27 cellular contexts compared by ENCODE assay signal in genomic region chr19:11549386-11549953, GRCh38. TPM values are rescaled to one million over a fixed set of nuclear protein-coding genes. Genes with fewer than 3 reads are reported as not detected.
DNase-seq lines count a peak whose midpoint lies in the region; ATAC-seq, FAIRE-seq and TF ChIP-seq lines count a peak whose summit lies in the region.
"Had no signal": no experiment of that assay in that cellular context is flagged by ENCODE, and none has a peak within 500 bp of the region (broad histone marks: within the 10 kb centered on the region; RNA-seq: fewer than 3 reads in every experiment).

No MANE protein-coding gene starts in this region.

- no peak for TF ChIP-seq EP300 in HepG2 (IDR thresholded peaks at IDR 0.05; ENCODE audit: low read depth in 2 of 2, low read length in 2 of 2)
- TF ChIP-seq EP300 in HepG2 (CRISPR knock-in tag; IDR thresholded peaks at IDR 0.05; ENCODE audit: borderline replicate concordance), result no peak
- no peak for TF ChIP-seq EP300 in esophagus muscularis mucosa (IDR thresholded peaks at IDR 0.05)

- TF ChIP-seq CTCF in HepG2 (CRISPR knock-in tag; IDR thresholded peaks at IDR 0.05), result no peak
- no peak for TF ChIP-seq CTCF in right lobe of liver (IDR thresholded peaks at IDR 0.05)
- TF ChIP-seq CTCF in esophagus muscularis mucosa (IDR thresholded peaks at IDR 0.05), result no peak
- no peak for TF ChIP-seq CTCF in osteoblast (IDR thresholded peaks at IDR 0.05; ENCODE audit: extremely low read depth, low read depth, low read length)
- TF ChIP-seq CTCF in uterus (IDR thresholded peaks at IDR 0.05), result no peak

- no peak overlapping the region for H3K9ac ChIP-seq in HepG2 (ENCODE audit: insufficient read depth, low read depth, low read length)
- H3K9ac ChIP-seq: GM23248, KMS-11 had no signal

- no peak overlapping the region for H3K4me2 ChIP-seq in HepG2 (ENCODE audit: low read depth, low read length)
- no peak overlapping the region for H3K4me2 ChIP-seq in osteoblast (ENCODE audit: insufficient read depth, low read length)
- H3K4me2 ChIP-seq: KMS-11 had no signal

- 79% methylated on average over 14 of the region's 24 CpGs for WGBS in HepG2 (ENCODE audit: low lambda C conversion rate)
- 76% methylated on average over 3 of the region's 24 CpGs for WGBS in right lobe of liver (ENCODE audit: insufficient coverage, low coverage, low lambda C conversion rate, missing lambda C conversion rate)
- 83% methylated on average over 11 of the region's 24 CpGs for WGBS in esophagus muscularis mucosa

- no peak overlapping the region for H3K4me3 ChIP-seq in HepG2 (replicated peaks in 1 of 3; ENCODE audit: insufficient read depth in 1 of 3, low read depth in 2 of 3, low read length in 3 of 3)
- H3K4me3 ChIP-seq in right lobe of liver, result no peak overlapping the region
- H3K4me3 ChIP-seq in esophagus muscularis mucosa, result no peak overlapping the region
- no peak overlapping the region for H3K4me3 ChIP-seq in osteoblast (ENCODE audit: insufficient read depth, low read length)
- no peak overlapping the region for H3K4me3 ChIP-seq in uterus
- H3K4me3 ChIP-seq: GM23248, HAP-1 had no signal

- H3K27ac ChIP-seq in HepG2 (ENCODE audit: extremely low read length, insufficient read depth, low read length) (no peak overlapping the region), right lobe of liver (no peak overlapping the region), esophagus muscularis mucosa (replicated peaks in 1 of 4) (peak overlapping the region; percentile 2 to 90 (median 86)), osteoblast (ENCODE audit: low read depth, low read length) (no peak overlapping the region), uterus (peak overlapping the region; percentile 30 to 84)
- H3K27ac ChIP-seq: 22Rv1, GM23248, KMS-11 had no signal

- no peak overlapping the region for H2AFZ ChIP-seq in HepG2 (ENCODE audit: low read length)
- H2AFZ ChIP-seq in osteoblast (ENCODE audit: low read length), result no peak overlapping the region
- H2AFZ ChIP-seq: GM23248 had no signal

- CTCF ChIA-PET in HepG2 (lab: Yijun Ruan, JAX; ENCODE audit: low intra/inter-chr PET ratio, low total read pairs), result no interaction called here

- POLR2A ChIA-PET in HepG2 (lab: Yijun Ruan, JAX), result no interaction called here

- DNase-seq in HepG2 (ENCODE audit: low spot score) (no peak), right lobe of liver (no peak), esophagus muscularis mucosa (ENCODE audit: extremely low spot score) (no peak), osteoblast (ENCODE audit: insufficient read length, low spot score, missing footprints) (peak; percentile 71), uterus (no peak), SW 1271 (lab: John Stamatoyannopoulos, UW) (no peak), NCI-H345 treated with DMSO at 0.1 percent for 48 hours (lab: John Stamatoyannopoulos, UW; ENCODE audit: unreplicated experiment) (no peak)
- DNase-seq: BE2C; CD8-positive, alpha-beta memory T cell; DMS79 treated with DMSO at 0.1 percent for 48 hours; GF-D8; GM23248; MM.1S; NCI-H2029; NCI-H2227 treated with DMSO at 0.1 percent for 48 hours; NCI-H510A; NCI-H69; RPMI8226; SHP77 had no signal

- H3K36me3 ChIP-seq in HepG2 (replicated peaks in 1 of 2; ENCODE audit: control insufficient read depth in 1 of 2, insufficient read depth in 2 of 2, low read length in 2 of 2) (peaks cover 4 to 8% of the 10 kb centered on the region in 2 experiments; a peak in 3 of 5 replicates), right lobe of liver (peaks cover 0 to 9% (median 5%) of the 10 kb centered on the region in 4 donors), esophagus muscularis mucosa (peaks cover 56 to 90% (median 70%) of the 10 kb centered on the region in 4 donors), osteoblast (ENCODE audit: insufficient read depth, low read length) (no peaks in the 10 kb centered on the region), uterus (no peaks in the 10 kb centered on the region)

- H3K79me2 ChIP-seq in HepG2 (ENCODE audit: insufficient read depth, low read length), result no peaks in the 10 kb centered on the region
- peaks cover 2% of the 10 kb centered on the region for H3K79me2 ChIP-seq in osteoblast (ENCODE audit: insufficient read depth, low read length)

- intact Hi-C loops in HepG2 (cut with micrococcal nuclease; ENCODE audit: unreplicated experiment) (no loop called here), right lobe of liver (cut with DNase I) (no loop called here), esophagus muscularis mucosa (cut with DNase I) (no loop called here), uterus (cut with DNase I; ENCODE audit: low total_unique reads) (no loop called here)

- in situ Hi-C loops in HepG2 (cut with HindIII; ENCODE audit: extremely low pct_ligation_motif_present, low pct_unique_long_range_greater_than_20kb), result no loop called here

- TF ChIP-seq RAD21 in HepG2 (CRISPR knock-in tag; IDR thresholded peaks at IDR 0.05), result no peak

- ATAC-seq in HepG2 (no peak; the same call in 2 of the 3 replicates), right lobe of liver (no peak), GM19328 (IDR thresholded peaks at IDR 0.05; ENCODE audit: unreplicated experiment) (no peak)

- H3K9me3 ChIP-seq in HepG2 (ENCODE audit: low read length), result no peaks in the 10 kb centered on the region
- H3K9me3 ChIP-seq in right lobe of liver, result no peaks in the 10 kb centered on the region
- no peaks in the 10 kb centered on the region for H3K9me3 ChIP-seq in esophagus muscularis mucosa
- no peaks in the 10 kb centered on the region for H3K9me3 ChIP-seq in osteoblast (ENCODE audit: low read depth, low read length)
- no peaks in the 10 kb centered on the region for H3K9me3 ChIP-seq in uterus
- H3K9me3 ChIP-seq: BE2C, HAP-1 had no signal

- TF ChIP-seq POLR2A in HepG2 (IDR thresholded peaks at IDR 0.05; ENCODE audit: insufficient read depth in 1 of 2, low read depth in 2 of 2, low read length in 2 of 2) (no peak), right lobe of liver (IDR thresholded peaks at IDR 0.05) (no peak), esophagus muscularis mucosa (IDR thresholded peaks at IDR 0.05; ENCODE audit: low read depth) (no peak), uterus (IDR thresholded peaks at IDR 0.05) (no peak)

- BruUV-seq in HepG2 (replicated peaks; lab: Mats Ljungman, UMichigan), result no TSS peak

- H3K4me1 ChIP-seq in HepG2 (ENCODE audit: insufficient read depth, low read length), result peaks cover 12% of the 10 kb centered on the region
- no peaks in the 10 kb centered on the region for H3K4me1 ChIP-seq in right lobe of liver
- H3K4me1 ChIP-seq in esophagus muscularis mucosa, result peaks cover 0 to 72% (median 50%) of the 10 kb centered on the region in 4 donors
- no peaks in the 10 kb centered on the region for H3K4me1 ChIP-seq in osteoblast (ENCODE audit: insufficient read depth, low read length)
- peaks cover 0 to 15% of the 10 kb centered on the region in 2 donors for H3K4me1 ChIP-seq in uterus
- H3K4me1 ChIP-seq: BE2C, HAP-1 had no signal

- H4K20me1 ChIP-seq in HepG2 (ENCODE audit: insufficient read depth, low read length) (no peaks in the 10 kb centered on the region), osteoblast (ENCODE audit: insufficient read depth, low read length) (peaks cover 2% of the 10 kb centered on the region)

- H3K27me3 ChIP-seq in HepG2 (ENCODE audit: control insufficient read depth in 1 of 2, insufficient read depth in 2 of 2, low read length in 2 of 2) (no peaks in the 10 kb centered on the region), right lobe of liver (no peaks in the 10 kb centered on the region), esophagus muscularis mucosa (no peaks in the 10 kb centered on the region), osteoblast (ENCODE audit: insufficient read depth, low read length) (no peaks in the 10 kb centered on the region), uterus (no peaks in the 10 kb centered on the region)
- H3K27me3 ChIP-seq: BE2C had no signal

- FAIRE-seq in HepG2 (lab: Jason Lieb, UNC), result no peak
- FAIRE-seq: GM12891, GM19239, HTR-8/SVneo had no signal

RNA-seq across cellular contexts. Expression of gene ELOF1, which starts 9.6 kb away (rescaled TPM):
- total RNA-seq in HepG2 (2016; rRNA removed; fragmentation: Illumina TruSeq; extraction: Trizol) (43.2 and 47.2 TPM in 2 replicates), right lobe of liver (10 to 100 TPM; 21.9 to 33.5 (median 24.9) TPM), esophagus muscularis mucosa (10 to 100 TPM; 27.0 to 39.1 (median 30.5) TPM), osteoblast (31.2 and 42.0 TPM in 2 replicates), uterus (10 to 100 TPM; 19.7 to 89.4 (median 38.9) TPM)
- 22.1 and 24.0 TPM in 2 replicates for total RNA-seq in HepG2 (2016; cell fraction: cytosol; rRNA removed; fragmentation: Illumina TruSeq; extraction: Trizol; ENCODE audit: low read depth)
- total RNA-seq in HepG2 (2016; cell fraction: insoluble cytoplasmic fraction; rRNA removed; fragmentation: Illumina TruSeq; extraction: Trizol), result 43.9 and 45.2 TPM in 2 replicates
- 43.6 and 46.0 TPM in 2 replicates for total RNA-seq in HepG2 (2016; cell fraction: membrane; rRNA removed; fragmentation: Illumina TruSeq; extraction: Trizol)
- 13.8 and 15.5 TPM in 2 replicates for total RNA-seq in HepG2 (2016; cell fraction: nucleus; rRNA removed; fragmentation: Illumina TruSeq; extraction: Trizol)
- polyA plus RNA-seq in HepG2 (2011; rRNA removed), result 14.5 TPM in 2 replicates
- 18.3 and 25.5 TPM in 2 replicates for polyA plus RNA-seq in HepG2 (2011; cell fraction: cytosol; rRNA removed)
- 37.4 and 37.6 TPM in 2 replicates for polyA plus RNA-seq in HepG2 (2011; cell fraction: nucleus; rRNA removed)
- 24.5 and 41.2 TPM in 2 replicates for polyA plus RNA-seq in HepG2 (2012)
- 29.9 and 33.8 TPM in 2 replicates for polyA plus RNA-seq in HepG2 (2016; cell fraction: cytosol; fragmentation: Illumina TruSeq; extraction: Trizol; ENCODE audit: low read depth)
- 75.7 and 79.7 TPM in 2 replicates for polyA plus RNA-seq in HepG2 (2016; cell fraction: insoluble cytoplasmic fraction; fragmentation: Illumina TruSeq; extraction: Trizol; ENCODE audit: low read depth)
- polyA plus RNA-seq in HepG2 (2016; cell fraction: membrane; fragmentation: Illumina TruSeq; extraction: Trizol; ENCODE audit: low read depth), result 64.0 and 65.9 TPM in 2 replicates
- polyA plus RNA-seq in HepG2 (2016; cell fraction: nucleus; fragmentation: Illumina TruSeq; extraction: Trizol; ENCODE audit: insufficient read depth, low read depth), result 40.0 and 46.3 TPM in 2 replicates
- polyA minus RNA-seq in HepG2 (2011; rRNA and poly(A)+ RNA removed; ENCODE audit: low replicate concordance), result 15.4 and 55.8 TPM in 2 replicates
- 7.6 and 7.7 TPM in 2 replicates for polyA minus RNA-seq in HepG2 (2011; cell fraction: cytosol; rRNA and poly(A)+ RNA removed)
- polyA minus RNA-seq in HepG2 (2011; cell fraction: nucleus; rRNA and poly(A)+ RNA removed), result 9.4 and 10.4 TPM in 2 replicates

RNA-seq across cellular contexts. Expression of gene CNN1, which starts 10.8 kb away (rescaled TPM):
- total RNA-seq in HepG2 (2016; rRNA removed; fragmentation: Illumina TruSeq; extraction: Trizol) (0.55 and 1.1 TPM in 2 replicates), right lobe of liver (1 to 10 TPM in 4 of 6 experiments, under 1 TPM in 2; 0.71 to 8.5 (median 1.0) TPM), esophagus muscularis mucosa (1,000 to 10,000 TPM; 2,877 to 3,384 (median 2,954) TPM), osteoblast (7.1 and 9.8 TPM in 2 replicates), uterus (1,000 to 10,000 TPM in 1 of 4 donors, 100 to 1,000 TPM in 3; 267 to 1,727 (median 599) TPM)
- total RNA-seq in HepG2 (2016; cell fraction: cytosol; rRNA removed; fragmentation: Illumina TruSeq; extraction: Trizol; ENCODE audit: low read depth), result 1.2 and 1.6 TPM in 2 replicates
- total RNA-seq in HepG2 (2016; cell fraction: insoluble cytoplasmic fraction; rRNA removed; fragmentation: Illumina TruSeq; extraction: Trizol), result 0.58 and 0.74 TPM in 2 replicates
- 0.99 and 1.0 TPM in 2 replicates for total RNA-seq in HepG2 (2016; cell fraction: membrane; rRNA removed; fragmentation: Illumina TruSeq; extraction: Trizol)
- total RNA-seq in HepG2 (2016; cell fraction: nucleus; rRNA removed; fragmentation: Illumina TruSeq; extraction: Trizol), result 0.43 TPM in 1 of 2 replicates, not detected in the other
- polyA plus RNA-seq in HepG2 (2011; rRNA removed), result 0.39 and 0.70 TPM in 2 replicates
- polyA plus RNA-seq in HepG2 (2011; cell fraction: cytosol; rRNA removed), result 0.28 and 0.50 TPM in 2 replicates
- polyA plus RNA-seq in HepG2 (2011; cell fraction: nucleus; rRNA removed), result 0.33 and 0.40 TPM in 2 replicates
- polyA plus RNA-seq in HepG2 (2012), result 0.40 and 0.45 TPM in 2 replicates
- polyA plus RNA-seq in HepG2 (2016; cell fraction: cytosol; fragmentation: Illumina TruSeq; extraction: Trizol; ENCODE audit: low read depth), result 1.5 TPM in 2 replicates
- polyA plus RNA-seq in HepG2 (2016; cell fraction: insoluble cytoplasmic fraction; fragmentation: Illumina TruSeq; extraction: Trizol; ENCODE audit: low read depth), result 1.2 TPM in 2 replicates
- polyA plus RNA-seq in HepG2 (2016; cell fraction: membrane; fragmentation: Illumina TruSeq; extraction: Trizol; ENCODE audit: low read depth), result 1.2 and 1.4 TPM in 2 replicates
- 0.37 and 0.87 TPM in 2 replicates for polyA plus RNA-seq in HepG2 (2016; cell fraction: nucleus; fragmentation: Illumina TruSeq; extraction: Trizol; ENCODE audit: insufficient read depth, low read depth)
- 1.6 TPM in 1 of 2 replicates, not detected in the other for polyA minus RNA-seq in HepG2 (2011; rRNA and poly(A)+ RNA removed; ENCODE audit: low replicate concordance)
- not detected in 2 replicates for polyA minus RNA-seq in HepG2 (2011; cell fraction: cytosol; rRNA and poly(A)+ RNA removed)
- not detected in 2 replicates for polyA minus RNA-seq in HepG2 (2011; cell fraction: nucleus; rRNA and poly(A)+ RNA removed)
- total RNA-seq: CD8-positive, alpha-beta memory T cell had no signal
- polyA plus RNA-seq: CD14-positive monocyte; CD8-positive, alpha-beta memory T cell had no signal

RNA-seq across cellular contexts. Expression of gene ECSIT, which starts 20.5 kb away (rescaled TPM):
- 32.2 and 36.4 TPM in 2 replicates for total RNA-seq in HepG2 (2016; rRNA removed; fragmentation: Illumina TruSeq; extraction: Trizol)
- total RNA-seq in HepG2 (2016; cell fraction: cytosol; rRNA removed; fragmentation: Illumina TruSeq; extraction: Trizol; ENCODE audit: low read depth), result 34.9 and 42.8 TPM in 2 replicates
- total RNA-seq in HepG2 (2016; cell fraction: insoluble cytoplasmic fraction; rRNA removed; fragmentation: Illumina TruSeq; extraction: Trizol), result 29.2 and 39.1 TPM in 2 replicates
- total RNA-seq in HepG2 (2016; cell fraction: membrane; rRNA removed; fragmentation: Illumina TruSeq; extraction: Trizol), result 47.6 and 47.9 TPM in 2 replicates
- 18.6 and 23.5 TPM in 2 replicates for total RNA-seq in HepG2 (2016; cell fraction: nucleus; rRNA removed; fragmentation: Illumina TruSeq; extraction: Trizol)
- 55.4 and 62.3 TPM in 2 replicates for polyA plus RNA-seq in HepG2 (2011; rRNA removed)
- 50.1 and 76.7 TPM in 2 replicates for polyA plus RNA-seq in HepG2 (2011; cell fraction: cytosol; rRNA removed)
- 54.8 and 72.2 TPM in 2 replicates for polyA plus RNA-seq in HepG2 (2011; cell fraction: nucleus; rRNA removed)
- 23.3 and 36.3 TPM in 2 replicates for polyA plus RNA-seq in HepG2 (2012)
- 31.3 and 34.7 TPM in 2 replicates for polyA plus RNA-seq in HepG2 (2016; cell fraction: cytosol; fragmentation: Illumina TruSeq; extraction: Trizol; ENCODE audit: low read depth)
- polyA plus RNA-seq in HepG2 (2016; cell fraction: insoluble cytoplasmic fraction; fragmentation: Illumina TruSeq; extraction: Trizol; ENCODE audit: low read depth), result 32.2 and 38.2 TPM in 2 replicates
- polyA plus RNA-seq in HepG2 (2016; cell fraction: membrane; fragmentation: Illumina TruSeq; extraction: Trizol; ENCODE audit: low read depth), result 46.4 and 49.9 TPM in 2 replicates
- polyA plus RNA-seq in HepG2 (2016; cell fraction: nucleus; fragmentation: Illumina TruSeq; extraction: Trizol; ENCODE audit: insufficient read depth, low read depth), result 50.2 and 54.3 TPM in 2 replicates
- 105 and 125 TPM in 2 replicates for polyA minus RNA-seq in HepG2 (2011; rRNA and poly(A)+ RNA removed; ENCODE audit: low replicate concordance)
- 32.7 and 34.2 TPM in 2 replicates for polyA minus RNA-seq in HepG2 (2011; cell fraction: cytosol; rRNA and poly(A)+ RNA removed)
- polyA minus RNA-seq in HepG2 (2011; cell fraction: nucleus; rRNA and poly(A)+ RNA removed), result 9.3 and 10.2 TPM in 2 replicates
- 10 to 100 TPM; 25.0 to 45.5 (median 37.7) TPM for total RNA-seq in right lobe of liver
- total RNA-seq in esophagus muscularis mucosa, result 10 to 100 TPM; 72.7 to 97.5 (median 81.8) TPM
- total RNA-seq in osteoblast, result 36.9 and 37.1 TPM in 2 replicates
- total RNA-seq in uterus, result 100 to 1,000 TPM in 1 of 4 donors, 10 to 100 TPM in 3; 44.6 to 138 (median 58.2) TPM

RNA-seq across cellular contexts. Expression of gene ACP5, which starts 28.0 kb away (rescaled TPM):
- 0.94 and 1.3 TPM in 2 replicates for total RNA-seq in HepG2 (2016; rRNA removed; fragmentation: Illumina TruSeq; extraction: Trizol)
- total RNA-seq in HepG2 (2016; cell fraction: cytosol; rRNA removed; fragmentation: Illumina TruSeq; extraction: Trizol; ENCODE audit: low read depth), result 0.26 and 0.30 TPM in 2 replicates
- total RNA-seq in HepG2 (2016; cell fraction: insoluble cytoplasmic fraction; rRNA removed; fragmentation: Illumina TruSeq; extraction: Trizol), result 0.77 and 1.9 TPM in 2 replicates
- total RNA-seq in HepG2 (2016; cell fraction: membrane; rRNA removed; fragmentation: Illumina TruSeq; extraction: Trizol), result 0.52 and 0.71 TPM in 2 replicates
- total RNA-seq in HepG2 (2016; cell fraction: nucleus; rRNA removed; fragmentation: Illumina TruSeq; extraction: Trizol), result 1.2 and 1.8 TPM in 2 replicates
- 5.1 and 6.7 TPM in 2 replicates for polyA plus RNA-seq in HepG2 (2011; rRNA removed)
- 4.6 and 8.5 TPM in 2 replicates for polyA plus RNA-seq in HepG2 (2011; cell fraction: cytosol; rRNA removed)
- 2.8 and 3.6 TPM in 2 replicates for polyA plus RNA-seq in HepG2 (2011; cell fraction: nucleus; rRNA removed)
- 0.67 and 1.0 TPM in 2 replicates for polyA plus RNA-seq in HepG2 (2012)
- polyA plus RNA-seq in HepG2 (2016; cell fraction: cytosol; fragmentation: Illumina TruSeq; extraction: Trizol; ENCODE audit: low read depth), result 0.28 and 0.40 TPM in 2 replicates
- polyA plus RNA-seq in HepG2 (2016; cell fraction: insoluble cytoplasmic fraction; fragmentation: Illumina TruSeq; extraction: Trizol; ENCODE audit: low read depth), result 0.80 and 0.88 TPM in 2 replicates
- polyA plus RNA-seq in HepG2 (2016; cell fraction: membrane; fragmentation: Illumina TruSeq; extraction: Trizol; ENCODE audit: low read depth), result 0.98 and 1.1 TPM in 2 replicates
- 2.2 and 5.0 TPM in 2 replicates for polyA plus RNA-seq in HepG2 (2016; cell fraction: nucleus; fragmentation: Illumina TruSeq; extraction: Trizol; ENCODE audit: insufficient read depth, low read depth)
- 6.2 TPM in 1 of 2 replicates, not detected in the other for polyA minus RNA-seq in HepG2 (2011; rRNA and poly(A)+ RNA removed; ENCODE audit: low replicate concordance)
- polyA minus RNA-seq in HepG2 (2011; cell fraction: cytosol; rRNA and poly(A)+ RNA removed), result 2.7 and 3.1 TPM in 2 replicates
- 0.37 and 0.90 TPM in 2 replicates for polyA minus RNA-seq in HepG2 (2011; cell fraction: nucleus; rRNA and poly(A)+ RNA removed)
- 10 to 100 TPM; 10.4 to 28.5 (median 21.5) TPM for total RNA-seq in right lobe of liver
- 10 to 100 TPM in 3 of 4 donors, 1 to 10 TPM in 1; 7.3 to 16.0 (median 13.3) TPM for total RNA-seq in esophagus muscularis mucosa
- 0.59 and 2.5 TPM in 2 replicates for total RNA-seq in osteoblast
- total RNA-seq in uterus, result 1 to 10 TPM; 2.5 to 7.7 (median 5.8) TPM

RNA-seq across cellular contexts. Expression of gene ZNF653, which starts 43.8 kb away (rescaled TPM):
- total RNA-seq in HepG2 (2016; rRNA removed; fragmentation: Illumina TruSeq; extraction: Trizol) (1.2 and 4.7 TPM in 2 replicates), right lobe of liver (1 to 10 TPM; 2.7 to 7.0 (median 3.9) TPM), esophagus muscularis mucosa (10 to 100 TPM in 1 of 4 donors, 1 to 10 TPM in 3; 9.1 to 13.9 (median 9.4) TPM), osteoblast (2.9 and 3.5 TPM in 2 replicates), uterus (10 to 100 TPM in 1 of 4 donors, 1 to 10 TPM in 2, under 1 TPM in 1; 0.88 to 14.8 (median 6.3) TPM)
- total RNA-seq in HepG2 (2016; cell fraction: cytosol; rRNA removed; fragmentation: Illumina TruSeq; extraction: Trizol; ENCODE audit: low read depth), result 1.0 and 1.5 TPM in 2 replicates
- total RNA-seq in HepG2 (2016; cell fraction: insoluble cytoplasmic fraction; rRNA removed; fragmentation: Illumina TruSeq; extraction: Trizol), result 1.2 and 3.2 TPM in 2 replicates
- 1.8 and 2.2 TPM in 2 replicates for total RNA-seq in HepG2 (2016; cell fraction: membrane; rRNA removed; fragmentation: Illumina TruSeq; extraction: Trizol)
- total RNA-seq in HepG2 (2016; cell fraction: nucleus; rRNA removed; fragmentation: Illumina TruSeq; extraction: Trizol), result 2.9 and 3.8 TPM in 2 replicates
- polyA plus RNA-seq in HepG2 (2011; rRNA removed), result 6.6 and 7.1 TPM in 2 replicates
- polyA plus RNA-seq in HepG2 (2011; cell fraction: cytosol; rRNA removed), result 7.1 and 10.4 TPM in 2 replicates
- 18.3 and 30.3 TPM in 2 replicates for polyA plus RNA-seq in HepG2 (2011; cell fraction: nucleus; rRNA removed)
- polyA plus RNA-seq in HepG2 (2012), result 3.6 and 4.5 TPM in 2 replicates
- 0.57 and 1.6 TPM in 2 replicates for polyA plus RNA-seq in HepG2 (2016; cell fraction: cytosol; fragmentation: Illumina TruSeq; extraction: Trizol; ENCODE audit: low read depth)
- 1.9 and 2.7 TPM in 2 replicates for polyA plus RNA-seq in HepG2 (2016; cell fraction: insoluble cytoplasmic fraction; fragmentation: Illumina TruSeq; extraction: Trizol; ENCODE audit: low read depth)
- polyA plus RNA-seq in HepG2 (2016; cell fraction: membrane; fragmentation: Illumina TruSeq; extraction: Trizol; ENCODE audit: low read depth), result 1.3 and 1.8 TPM in 2 replicates
- polyA plus RNA-seq in HepG2 (2016; cell fraction: nucleus; fragmentation: Illumina TruSeq; extraction: Trizol; ENCODE audit: insufficient read depth, low read depth), result 5.8 and 5.9 TPM in 2 replicates
- polyA minus RNA-seq in HepG2 (2011; rRNA and poly(A)+ RNA removed; ENCODE audit: low replicate concordance), result 5.9 and 8.5 TPM in 2 replicates
- 2.1 and 3.0 TPM in 2 replicates for polyA minus RNA-seq in HepG2 (2011; cell fraction: cytosol; rRNA and poly(A)+ RNA removed)
- 11.2 and 12.4 TPM in 2 replicates for polyA minus RNA-seq in HepG2 (2011; cell fraction: nucleus; rRNA and poly(A)+ RNA removed)

Comparison
In these comparisons a context has a peak if more than half of its experiments do, and no peak if none do; other contexts are left out.
1. H3K27ac ChIP-seq: peak in esophagus muscularis mucosa (4 of 4) and uterus (2 of 2); none in HepG2 (single experiment), right lobe of liver (0 of 3) and osteoblast (single experiment).
2. RNA of gene CNN1, which starts 10.8 kb away (total RNA-seq): 2,877 to 3,384 TPM in esophagus muscularis mucosa and 267 to 1,727 TPM in uterus; 7.1 to 9.8 TPM in osteoblast, 0.43 to 1.6 TPM in HepG2 and 0.71 to 8.5 TPM in right lobe of liver; every median in the first group is over 10 times any median in the second.